ENCODE assay signal across 10 cellular contexts in the genomic region with DNA sequence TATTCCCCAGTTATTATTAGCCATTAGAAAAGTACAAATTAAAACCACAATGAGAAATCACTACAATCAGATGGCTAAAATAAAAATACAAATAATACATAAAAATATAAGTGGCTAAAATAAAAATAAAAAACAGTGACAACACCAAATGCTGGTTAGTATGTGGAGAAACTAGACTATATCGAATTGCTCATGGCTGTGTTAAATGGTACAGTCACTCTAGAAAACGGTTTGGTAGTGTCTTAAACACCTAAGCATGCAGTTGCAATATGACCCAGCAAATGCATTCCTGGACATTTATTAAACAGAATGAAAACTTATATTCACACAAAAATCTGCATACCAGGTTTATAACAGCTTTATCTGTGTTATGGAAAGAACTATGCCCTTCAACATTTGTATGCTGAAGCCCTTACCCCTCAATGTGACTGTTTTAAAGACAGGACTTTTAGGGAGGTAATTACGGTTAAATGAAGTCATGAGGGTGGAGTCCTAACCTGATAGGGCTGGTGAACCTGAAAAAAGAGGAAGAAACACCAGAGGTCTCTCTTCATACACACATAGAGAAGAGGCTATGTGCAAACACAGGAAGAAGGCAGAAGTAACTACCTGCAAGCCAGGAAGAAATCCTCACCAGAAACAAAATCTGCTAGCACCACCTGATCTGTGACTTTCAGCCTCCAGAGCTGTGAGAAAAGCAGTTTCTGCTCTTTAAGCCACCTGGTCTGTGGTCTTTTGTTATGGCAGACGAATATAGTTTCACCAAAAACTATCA.
A peak's percentile ranks its signal among the peaks of the same experiment; 100 is the strongest.
DNase-seq lines count a peak whose midpoint lies in the region; ATAC-seq and TF ChIP-seq lines count a peak whose summit lies in the region.
"Had no signal": no experiment of that assay in that cellular context is flagged by ENCODE, and none has a peak within 500 bp of the region (broad histone marks: within the 10 kb centered on the region; RNA-seq: fewer than 3 reads in every experiment).

No MANE protein-coding gene starts in this region.

- ATAC-seq in GM19025 (IDR thresholded peaks at IDR 0.05; ENCODE audit: low read depth, unreplicated experiment), result peak; percentile 93
- peak; percentile 94 for ATAC-seq in HG02642 (IDR thresholded peaks at IDR 0.05; ENCODE audit: poor library complexity, unreplicated experiment)
- peak; percentile 100 for ATAC-seq in memory B cell (ENCODE audit: low read depth)
- ATAC-seq: natural killer cell had no signal

- H3K27ac Mint-ChIP-seq in memory B cell, result peak overlapping the region; percentile 65
- no peak overlapping the region for H3K27ac Mint-ChIP-seq in Calu3 (ENCODE audit: unreplicated experiment)
- H3K27ac Mint-ChIP-seq: natural killer cell had no signal

- H3K36me3 Mint-ChIP-seq in memory B cell (peaks cover 11% of the 10 kb centered on the region), Calu3 (ENCODE audit: insufficient read depth, unreplicated experiment) (no peaks in the 10 kb centered on the region)

- BruUV-seq in Calu3 (replicated peaks; lab: Mats Ljungman, UMichigan), result no TSS peak

- CTCF ChIA-PET in Calu3 (lab: Charles Lee), result no interaction called here

- H3K4me1 Mint-ChIP-seq in memory B cell (peaks cover 6% of the 10 kb centered on the region), Calu3 (ENCODE audit: low read depth, unreplicated experiment) (no peaks in the 10 kb centered on the region)

- no peaks in the 10 kb centered on the region for H3K9me3 ChIP-seq in uterus

- in situ Hi-C loops in KBM-7 (cut with MboI; ENCODE audit: low pct_unique_long_range_greater_than_20kb, low sequenced_read_pairs), result no loop called here

- H3K4me3 Mint-ChIP-seq in memory B cell (peak overlapping the region; percentile 2), Calu3 (ENCODE audit: low read depth, unreplicated experiment) (no peak overlapping the region)
- H3K4me3 Mint-ChIP-seq: natural killer cell had no signal

- no peaks in the 10 kb centered on the region for H3K36me3 ChIP-seq in uterus

- H3K9me3 Mint-ChIP-seq in memory B cell (no peaks in the 10 kb centered on the region), Calu3 (ENCODE audit: low read depth, unreplicated experiment) (no peaks in the 10 kb centered on the region)
- H3K9me3 Mint-ChIP-seq: natural killer cell had no signal

- intact Hi-C loops in Calu3 (cut with micrococcal nuclease; ENCODE audit: unreplicated experiment), result no loop called here
- intact Hi-C loops in uterus (cut with DNase I; ENCODE audit: low total_unique reads), result no loop called here

- no peak overlapping the region for H3K27ac ChIP-seq in uterus

- peak; percentile 61 for DNase-seq in KBM-7
- peak in 1 of 2 donors; percentile 38 for DNase-seq in memory B cell (ENCODE audit: low spot score in 2 of 2)
- no peak for DNase-seq in Calu3
- no peak for DNase-seq in uterus
- DNase-seq in KG1 (lab: John Stamatoyannopoulos, UW), result no peak
- DNase-seq in ureter (ENCODE audit: low spot score), result no peak
- DNase-seq: foreskin melanocyte, natural killer cell had no signal

- TF ChIP-seq CTCF in Calu3 (IDR thresholded peaks at IDR 0.05; ENCODE audit: unreplicated experiment), result no peak
- no peak for TF ChIP-seq CTCF in uterus (IDR thresholded peaks at IDR 0.05)

- no peaks in the 10 kb centered on the region for H3K27me3 ChIP-seq in uterus

- no peak for TF ChIP-seq POLR2A in uterus (IDR thresholded peaks at IDR 0.05)

- no peaks in the 10 kb centered on the region for H3K4me1 ChIP-seq in uterus

- no peaks in the 10 kb centered on the region for H3K27me3 Mint-ChIP-seq in memory B cell
- H3K27me3 Mint-ChIP-seq in Calu3 (ENCODE audit: unreplicated experiment), result no peaks in the 10 kb centered on the region

- H3K4me3 ChIP-seq in uterus, result no peak overlapping the region
